12 cellular contexts compared by ENCODE assay signal in genomic region chr18:3611313-3612038, GRCh38.
A peak's percentile ranks its signal among the peaks of the same experiment; 100 is the strongest.
DNase-seq lines count a peak whose midpoint lies in the region; ATAC-seq, FAIRE-seq and TF ChIP-seq lines count a peak whose summit lies in the region.
"Had no signal": no experiment of that assay in that cellular context is flagged by ENCODE, and none has a peak within 500 bp of the region (broad histone marks: within the 10 kb centered on the region; RNA-seq: fewer than 3 reads in every experiment).

No MANE protein-coding gene starts in this region.

- H3K36me3 Mint-ChIP-seq in T-helper 17 cell (ENCODE audit: low read depth), result no peaks in the 10 kb centered on the region
- H3K36me3 Mint-ChIP-seq in T-helper 2 cell treated with Interferon-gamma antibody and Interleukin-4, amounts not matched to agents 5 μg/mL and 100 μg/mL, for 36 hours (ENCODE audit: low read depth), result peaks cover 2% of the 10 kb centered on the region

- no peak for ATAC-seq in Right ventricle myocardium superior (ENCODE audit: poor library complexity)
- no peak for ATAC-seq in T-helper 17 cell
- no peak for ATAC-seq in GM19467 (IDR thresholded peaks at IDR 0.05; ENCODE audit: unreplicated experiment)
- ATAC-seq: left ventricle myocardium superior had no signal

- FAIRE-seq in urothelium cell line (lab: Jason Lieb, UNC), result peak; percentile 65

- peaks cover 12% of the 10 kb centered on the region for H3K4me1 Mint-ChIP-seq in T-helper 17 cell
- peaks cover 23% of the 10 kb centered on the region for H3K4me1 Mint-ChIP-seq in T-helper 2 cell treated with Interferon-gamma antibody and Interleukin-4, amounts not matched to agents 5 μg/mL and 100 μg/mL, for 36 hours (ENCODE audit: low read depth)

- WGBS in hepatocyte (ENCODE audit: low lambda C conversion rate, missing lambda C conversion rate), result 68% methylated on average over 15 of the region's 15 CpGs

- DNase-seq in cardiac septum (ENCODE audit: low spot score) (peak; percentile 33), Right ventricle myocardium superior (no peak), T-helper 17 cell (no peak), hepatocyte (ENCODE audit: low spot score) (no peak), urothelium cell line (ENCODE audit: low spot score) (no peak), superior temporal gyrus (ENCODE audit: extremely low spot score) (no peak)
- no peak for DNase-seq in T-helper 2 cell treated with Interferon-gamma antibody and Interleukin-4, amounts not matched to agents 5 μg/mL and 100 μg/mL, for 36 hours (ENCODE audit: low spot score)
- DNase-seq: esophagus squamous epithelium; left ventricle myocardium superior; NCI-H2029; stimulated activated naive CD4-positive, alpha-beta T cell had no signal

- H3K9me3 Mint-ChIP-seq in T-helper 2 cell treated with Interferon-gamma antibody and Interleukin-4, amounts not matched to agents 5 μg/mL and 100 μg/mL, for 36 hours, result no peaks in the 10 kb centered on the region

- intact Hi-C loops in cardiac septum (cut with DNase I) (no loop called here), Right ventricle myocardium superior (cut with DNase I) (no loop called here)

- H3K27me3 Mint-ChIP-seq in T-helper 17 cell, result no peaks in the 10 kb centered on the region
- no peaks in the 10 kb centered on the region for H3K27me3 Mint-ChIP-seq in T-helper 2 cell treated with Interferon-gamma antibody and Interleukin-4, amounts not matched to agents 5 μg/mL and 100 μg/mL, for 36 hours (ENCODE audit: low read depth)

- no peaks in the 10 kb centered on the region for H4K20me1 ChIP-seq in hepatocyte (ENCODE audit: insufficient read depth, poor library complexity, severe bottlenecking)

- no peak overlapping the region for H3K4me3 Mint-ChIP-seq in T-helper 17 cell
- no peak overlapping the region for H3K4me3 Mint-ChIP-seq in T-helper 2 cell treated with Interferon-gamma antibody and Interleukin-4, amounts not matched to agents 5 μg/mL and 100 μg/mL, for 36 hours

- peaks cover 10% of the 10 kb centered on the region for H3K4me1 ChIP-seq in hepatocyte (ENCODE audit: insufficient read depth)

- no peaks in the 10 kb centered on the region for H3K79me2 ChIP-seq in hepatocyte

- H3K27ac Mint-ChIP-seq in T-helper 17 cell, result peak overlapping the region; percentile 61
- no peak overlapping the region for H3K27ac Mint-ChIP-seq in T-helper 2 cell treated with Interferon-gamma antibody and Interleukin-4, amounts not matched to agents 5 μg/mL and 100 μg/mL, for 36 hours

- H3K9me2 ChIP-seq in hepatocyte (replicated peaks; ENCODE audit: insufficient read depth), result no peaks in the 10 kb centered on the region

- no peak overlapping the region for H2AFZ ChIP-seq in hepatocyte

- no peak overlapping the region for H3K4me3 ChIP-seq in hepatocyte
- H3K4me3 ChIP-seq: esophagus squamous epithelium had no signal

- no peak overlapping the region for H3K4me2 ChIP-seq in hepatocyte

- H3K36me3 ChIP-seq in hepatocyte (replicated peaks; ENCODE audit: insufficient read depth, low read depth), result no peaks in the 10 kb centered on the region
- H3K36me3 ChIP-seq: esophagus squamous epithelium had no signal

- H3K27me3 ChIP-seq in hepatocyte, result no peaks in the 10 kb centered on the region
- H3K27me3 ChIP-seq: esophagus squamous epithelium had no signal

- no peak for TF ChIP-seq CTCF in hepatocyte (IDR thresholded peaks at IDR 0.05; ENCODE audit: poor library complexity)

- H3K27ac ChIP-seq in hepatocyte, result peak overlapping the region; percentile 15
- H3K27ac ChIP-seq: esophagus squamous epithelium had no signal

- H3K9me3 ChIP-seq in T-helper 17 cell (ENCODE audit: control insufficient read depth, low read length, poor library complexity, severe bottlenecking) (no peaks in the 10 kb centered on the region), hepatocyte (ENCODE audit: low read depth) (no peaks in the 10 kb centered on the region)
- H3K9me3 ChIP-seq: esophagus squamous epithelium had no signal
